11 cellular contexts compared by ENCODE assay signal in genomic region chr17:74860229-74860998, GRCh38. TPM values are rescaled to one million over a fixed set of nuclear protein-coding genes. Genes with fewer than 3 reads are reported as not detected.
DNase-seq lines count a peak whose midpoint lies in the region; ATAC-seq, FAIRE-seq and TF ChIP-seq lines count a peak whose summit lies in the region.
"Had no signal": no experiment of that assay in that cellular context is flagged by ENCODE, and none has a peak within 500 bp of the region (broad histone marks: within the 10 kb centered on the region; RNA-seq: fewer than 3 reads in every experiment).

No MANE protein-coding gene starts in this region.

- H4K20me1 ChIP-seq in astrocyte (ENCODE audit: insufficient read depth, low read length), result peaks cover 42% of the 10 kb centered on the region

- TF ChIP-seq CTCF in CD14-positive monocyte (IDR thresholded peaks at IDR 0.05) (no peak), astrocyte (IDR thresholded peaks at IDR 0.05; ENCODE audit: insufficient read depth, low read depth, low read length) (no peak), testis (IDR thresholded peaks at IDR 0.05) (no peak), RWPE1 (conservative IDR thresholded peaks at IDR 0.05; ENCODE audit: low read depth) (no peak)

- peak; percentile 35 to 51 for ATAC-seq in naive thymus-derived CD8-positive, alpha-beta T cell

- DNase-seq in CD14-positive monocyte (ENCODE audit: low spot score), result no peak
- DNase-seq in astrocyte (ENCODE audit: low read depth), result no peak
- DNase-seq in naive thymus-derived CD8-positive, alpha-beta T cell, result peak in 4 of 10 donors; percentile 24 to 40 (median 30)
- DNase-seq in T-helper 9 cell, result no peak
- DNase-seq in GM19238 (ENCODE audit: insufficient read length, low spot score), result no peak
- DNase-seq in testis, result no peak
- no peak for DNase-seq in RWPE1 (ENCODE audit: low spot score)
- DNase-seq: T1000 had no signal

- H3K36me3 ChIP-seq in HUES48 (ENCODE audit: control insufficient read depth, insufficient read depth, low read length) (peaks cover 9% of the 10 kb centered on the region), astrocyte (ENCODE audit: insufficient read depth, low read length) (peaks cover 3% of the 10 kb centered on the region), testis (ENCODE audit: low read depth, missing control alignments) (no peaks in the 10 kb centered on the region)

- POLR2A ChIA-PET in naive thymus-derived CD8-positive, alpha-beta T cell (lab: Charles Lee), result interaction anchor here (0.6 to 3.3 kb wide), 4 partner anchors 13 to 1248 kb away, joined by 3 to 13 read pairs (median 4); partner anchors contain the start of gene FDXR
- POLR2A ChIA-PET in RWPE1 (lab: Yijun Ruan, JAX; ENCODE audit: low non-redundant PET), result no interaction called here

- H3K4me1 ChIP-seq in HUES48 (ENCODE audit: control insufficient read depth, insufficient read depth, low read length) (peaks cover 5% of the 10 kb centered on the region; the same call in 1 of the 2 replicates), astrocyte (ENCODE audit: insufficient read depth, low read length) (no peaks in the 10 kb centered on the region), testis (peaks cover 12% of the 10 kb centered on the region)

- no peak for FAIRE-seq in astrocyte (lab: Jason Lieb, UNC)
- FAIRE-seq: keratinocyte had no signal

- H3K27ac Mint-ChIP-seq in CD14-positive monocyte (peak overlapping the region in 1 of 7 donors; percentile 37), astrocyte (ENCODE audit: unreplicated experiment) (no peak overlapping the region)
- H3K27ac Mint-ChIP-seq in naive thymus-derived CD8-positive, alpha-beta T cell, result peak overlapping the region in 1 of 10 donors; percentile 8

- CTCF ChIA-PET in RWPE1 (lab: Yijun Ruan, JAX), result interaction anchor here (0.6 to 1.8 kb wide), 5 partner anchors 8 to 203 kb away, joined by 3 to 10 read pairs (median 3); partner anchors contain the start of gene FDXR

- H3K9me3 ChIP-seq in HUES48 (ENCODE audit: control insufficient read depth, insufficient read depth, low read length) (no peaks in the 10 kb centered on the region), astrocyte (ENCODE audit: insufficient read depth, low read depth, low read length) (no peaks in the 10 kb centered on the region), testis (no peaks in the 10 kb centered on the region)

- peak overlapping the region; percentile 58 to 83 for H3K4me3 Mint-ChIP-seq in CD14-positive monocyte
- H3K4me3 Mint-ChIP-seq in astrocyte (ENCODE audit: unreplicated experiment), result no peak overlapping the region
- peak overlapping the region; percentile 47 to 78 (median 72) for H3K4me3 Mint-ChIP-seq in naive thymus-derived CD8-positive, alpha-beta T cell

- H2AFZ ChIP-seq in astrocyte (ENCODE audit: low read depth, low read length), result no peak overlapping the region

- peaks cover 9 to 18% of the 10 kb centered on the region in 2 donors for H3K36me3 Mint-ChIP-seq in CD14-positive monocyte
- H3K36me3 Mint-ChIP-seq in astrocyte (ENCODE audit: low read depth, unreplicated experiment), result peaks cover 19% of the 10 kb centered on the region
- peaks cover 0 to 6% (median 0%) of the 10 kb centered on the region in 3 donors for H3K36me3 Mint-ChIP-seq in naive thymus-derived CD8-positive, alpha-beta T cell

- WGBS in testis, 2 donors, result 22% methylated on average over 9 to 48 of the region's 50 CpGs

- H3K9me3 Mint-ChIP-seq in CD14-positive monocyte (peaks cover 0 to 27% (median 8%) of the 10 kb centered on the region in 7 donors), astrocyte (ENCODE audit: unreplicated experiment) (peaks cover 3% of the 10 kb centered on the region)
- H3K9me3 Mint-ChIP-seq in naive thymus-derived CD8-positive, alpha-beta T cell, result no peaks in the 10 kb centered on the region

- H3K9ac ChIP-seq in HUES48 (ENCODE audit: low read depth, low read length) (no peak overlapping the region), astrocyte (ENCODE audit: low read length) (no peak overlapping the region)

- H3K4me1 Mint-ChIP-seq in CD14-positive monocyte (peaks cover 27% of the 10 kb centered on the region), astrocyte (ENCODE audit: low read depth, unreplicated experiment) (peaks cover 4% of the 10 kb centered on the region)
- H3K4me1 Mint-ChIP-seq in naive thymus-derived CD8-positive, alpha-beta T cell, result peaks cover 9 to 30% (median 23%) of the 10 kb centered on the region in 4 donors

- peak overlapping the region; percentile 50 for H3K4me3 ChIP-seq in HUES48 (ENCODE audit: low read depth, low read length)
- H3K4me3 ChIP-seq in astrocyte (ENCODE audit: insufficient read depth, low read depth, low read length), result no peak overlapping the region
- H3K4me3 ChIP-seq in testis, result peak overlapping the region in 1 of 2 donors; percentile 41

- H3K27ac ChIP-seq in HUES48 (ENCODE audit: low read depth, low read length) (no peak overlapping the region), astrocyte (ENCODE audit: low read depth, low read length) (no peak overlapping the region), testis (no peak overlapping the region), RWPE1 (no peak overlapping the region)

- H3K27me3 ChIP-seq in HUES48 (ENCODE audit: control insufficient read depth, insufficient read depth, low read length), result peaks cover 65% of the 10 kb centered on the region
- H3K27me3 ChIP-seq in astrocyte (ENCODE audit: insufficient read depth, low read length), result peaks cover 43% of the 10 kb centered on the region
- no peaks in the 10 kb centered on the region for H3K27me3 ChIP-seq in testis

- intact Hi-C loops in CD14-positive monocyte (cut with micrococcal nuclease) (loop anchor here (5.0 to 10.0 kb wide), 4 partner anchors 118 to 486 kb away; no protein-coding TSS in a partner anchor), testis (cut with DNase I; ENCODE audit: low total_unique reads) (loop anchor here (5.0 kb wide), 1 partner anchor 63 kb away; no protein-coding TSS in a partner anchor)

- no peak for TF ChIP-seq POLR2A in testis (IDR thresholded peaks at IDR 0.05)

- no peaks in the 10 kb centered on the region for H3K79me2 ChIP-seq in astrocyte (ENCODE audit: insufficient read depth, low read length)

- H3K27me3 Mint-ChIP-seq in CD14-positive monocyte (ENCODE audit: low read depth in 3 of 3) (peaks cover 63 to 78% (median 77%) of the 10 kb centered on the region in 3 donors), astrocyte (ENCODE audit: low read depth, unreplicated experiment) (peaks cover 42% of the 10 kb centered on the region)
- H3K27me3 Mint-ChIP-seq in naive thymus-derived CD8-positive, alpha-beta T cell, result peaks cover 22 to 56% (median 44%) of the 10 kb centered on the region in 5 donors

- peak overlapping the region; percentile 36 for H3K4me2 ChIP-seq in astrocyte (ENCODE audit: low read length)

RNA-seq across cellular contexts. Expression of gene GRIN2C, which starts 0.7 kb away (rescaled TPM):
- polyA plus RNA-seq in CD14-positive monocyte, result not detected
- 0.50 and 1.0 TPM in 2 replicates for total RNA-seq in astrocyte
- total RNA-seq in naive thymus-derived CD8-positive, alpha-beta T cell, result under 1 TPM in 1 of 2 experiments, not detected in 1; 0.08 TPM
- polyA plus RNA-seq in naive thymus-derived CD8-positive, alpha-beta T cell, result under 1 TPM in 1 of 3 donors, not detected in 2; 0.08 TPM
- 10 to 100 TPM; 20.1 to 20.8 TPM for total RNA-seq in testis
- polyA plus RNA-seq in testis (ENCODE audit: insufficient read depth, low read depth, low replicate concordance), result 7.7 TPM
- polyA plus RNA-seq: keratinocyte had no signal

RNA-seq across cellular contexts. Expression of gene FDXR, which starts 12.4 kb away (rescaled TPM):
- polyA plus RNA-seq in CD14-positive monocyte, result 1 to 10 TPM; 6.2 to 7.3 TPM
- 30.8 and 34.2 TPM in 2 replicates for total RNA-seq in astrocyte
- 10 to 100 TPM; 10.7 to 12.7 TPM for total RNA-seq in naive thymus-derived CD8-positive, alpha-beta T cell
- polyA plus RNA-seq in naive thymus-derived CD8-positive, alpha-beta T cell, result 1 to 10 TPM; 3.9 to 7.2 (median 4.2) TPM
- total RNA-seq in testis, result 100 to 1,000 TPM; 204 to 216 TPM
- polyA plus RNA-seq in testis (ENCODE audit: insufficient read depth, low read depth, low replicate concordance), result 97.1 TPM

RNA-seq across cellular contexts. Expression of gene FADS6, which starts 33.0 kb away (rescaled TPM):
- not detected for polyA plus RNA-seq in CD14-positive monocyte
- not detected in 2 replicates for total RNA-seq in astrocyte
- not detected for total RNA-seq in naive thymus-derived CD8-positive, alpha-beta T cell
- polyA plus RNA-seq in naive thymus-derived CD8-positive, alpha-beta T cell, result not detected
- total RNA-seq in testis, result 1 to 10 TPM; 1.4 to 2.0 TPM
- 0.95 TPM for polyA plus RNA-seq in testis (ENCODE audit: insufficient read depth, low read depth, low replicate concordance)
- total RNA-seq: M059J had no signal

Comparison
In these comparisons a context has a peak if more than half of its experiments do, and no peak if none do; other contexts are left out.
1. RNA of gene GRIN2C, which starts 0.7 kb away (total RNA-seq): 20.1 to 20.8 TPM in testis; 0.50 to 1.0 TPM in astrocyte and 0.08 TPM in naive thymus-derived CD8-positive, alpha-beta T cell; every median in the first group is over 10 times any median in the second.